In the genomic region with DNA sequence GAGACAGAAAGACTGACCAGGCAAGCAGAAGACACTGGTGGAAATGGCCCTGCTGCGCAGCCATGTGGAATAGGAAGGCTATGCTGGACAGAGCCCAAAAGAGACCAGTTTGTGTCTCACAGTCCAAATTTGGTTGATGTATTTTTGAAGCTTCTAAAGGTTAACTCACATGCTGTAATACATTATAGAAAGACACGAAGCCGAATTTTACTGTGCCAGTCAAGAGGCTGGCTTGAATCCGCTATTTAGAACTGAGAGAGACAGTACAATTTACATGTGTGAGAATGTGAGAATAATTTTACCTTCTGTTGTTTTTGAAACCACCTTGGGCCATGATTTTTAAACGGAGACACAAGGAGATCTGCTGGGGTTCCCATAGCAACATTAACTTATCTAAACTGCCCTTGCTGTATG, we compare ENCODE assay signal across 11 cellular contexts.
DNase-seq lines count a peak whose midpoint lies in the region; ATAC-seq and TF ChIP-seq lines count a peak whose summit lies in the region.
"Had no signal": no experiment of that assay in that cellular context is flagged by ENCODE, and none has a peak within 500 bp of the region (broad histone marks: within the 10 kb centered on the region; RNA-seq: fewer than 3 reads in every experiment).

No MANE protein-coding gene starts in this region.

- intact Hi-C loops in CD4-positive, alpha-beta memory T cell (cut with micrococcal nuclease), result no loop called here
- intact Hi-C loops in esophagus muscularis mucosa (cut with DNase I), result no loop called here
- intact Hi-C loops in lower lobe of right lung (cut with DNase I), result no loop called here

- H3K4me3 Mint-ChIP-seq in CD4-positive, alpha-beta memory T cell, result peak overlapping the region in 6 of 8 donors; percentile 40 to 81 (median 62)

- TF ChIP-seq CTCF in esophagus muscularis mucosa (IDR thresholded peaks at IDR 0.05) (no peak), lower lobe of right lung (IDR thresholded peaks at IDR 0.05) (no peak)

- no peak for TF ChIP-seq POLR2A in esophagus muscularis mucosa (IDR thresholded peaks at IDR 0.05; ENCODE audit: low read depth)

- ATAC-seq in GM18868 (IDR thresholded peaks at IDR 0.05; ENCODE audit: unreplicated experiment), result peak; percentile 32
- ATAC-seq in HG02759 (IDR thresholded peaks at IDR 0.05; ENCODE audit: unreplicated experiment), result peak; percentile 24
- no peak for ATAC-seq in lower lobe of right lung

- no peak overlapping the region for H3K27ac ChIP-seq in CD4-positive, alpha-beta memory T cell (ENCODE audit: low read depth, low read length)
- H3K27ac ChIP-seq in esophagus muscularis mucosa (replicated peaks in 1 of 4) (peak overlapping the region in 1 of 4 donors; percentile 12), lower lobe of right lung (no peak overlapping the region)
- H3K27ac ChIP-seq: C4-2B, HL-60 had no signal

- peak overlapping the region; percentile 33 to 94 (median 75) for H3K27ac Mint-ChIP-seq in CD4-positive, alpha-beta memory T cell

- no peaks in the 10 kb centered on the region for H3K9me3 ChIP-seq in CD4-positive, alpha-beta memory T cell (ENCODE audit: control insufficient read depth in 1 of 2, low read length in 2 of 2)
- no peaks in the 10 kb centered on the region for H3K9me3 ChIP-seq in esophagus muscularis mucosa
- H3K9me3 ChIP-seq in lower lobe of right lung, result no peaks in the 10 kb centered on the region

- H3K36me3 Mint-ChIP-seq in CD4-positive, alpha-beta memory T cell, result peaks cover 8 to 14% of the 10 kb centered on the region in 2 donors

- TF ChIP-seq EP300 in esophagus muscularis mucosa (IDR thresholded peaks at IDR 0.05), result no peak

- H3K4me1 ChIP-seq in CD4-positive, alpha-beta memory T cell (ENCODE audit: insufficient read depth, low read length), result peaks cover 44% of the 10 kb centered on the region
- peaks cover 4 to 54% (median 45%) of the 10 kb centered on the region in 4 donors for H3K4me1 ChIP-seq in esophagus muscularis mucosa
- H3K4me1 ChIP-seq in lower lobe of right lung, result no peaks in the 10 kb centered on the region

- no peak overlapping the region for H3K4me3 ChIP-seq in CD4-positive, alpha-beta memory T cell (ENCODE audit: low read length in 2 of 2)
- H3K4me3 ChIP-seq in esophagus muscularis mucosa (no peak overlapping the region), lower lobe of right lung (no peak overlapping the region)

- CTCF ChIA-PET in CD4-positive, alpha-beta memory T cell (lab: Charles Lee; ENCODE audit: partially characterized antibody), result interaction anchor here (1.4 kb wide), 1 partner anchor 233 kb away, joined by 4 read pairs; no protein-coding TSS in a partner anchor

- no peaks in the 10 kb centered on the region for H3K36me3 ChIP-seq in CD4-positive, alpha-beta memory T cell (ENCODE audit: insufficient read depth, low read length)
- peaks cover 0 to 11% (median 0%) of the 10 kb centered on the region in 4 donors for H3K36me3 ChIP-seq in esophagus muscularis mucosa
- H3K36me3 ChIP-seq in lower lobe of right lung, result no peaks in the 10 kb centered on the region

- H3K4me1 Mint-ChIP-seq in CD4-positive, alpha-beta memory T cell, result peaks cover 42 to 54% (median 50%) of the 10 kb centered on the region in 4 donors

- no peak for DNase-seq in CD4-positive, alpha-beta memory T cell
- peak; percentile 69 for DNase-seq in NAMALWA (ENCODE audit: low spot score)
- DNase-seq in esophagus muscularis mucosa (ENCODE audit: extremely low spot score), result no peak
- DNase-seq in NCI-H345 treated with DMSO at 0.1 percent for 48 hours (lab: John Stamatoyannopoulos, UW; ENCODE audit: unreplicated experiment), result no peak
- DNase-seq in lower lobe of right lung, result no peak
- DNase-seq in T1000 (lab: John Stamatoyannopoulos, UW), result no peak
- DNase-seq: NCI-H82 had no signal

- POLR2A ChIA-PET in CD4-positive, alpha-beta memory T cell (lab: Charles Lee; ENCODE audit: partially characterized antibody), result interaction anchor here (1.2 to 2.4 kb wide), 2 partner anchors 159 to 160 kb away, joined by 3 to 9 read pairs; a partner anchor contains a TSS

- H3K9me3 Mint-ChIP-seq in CD4-positive, alpha-beta memory T cell, result no peaks in the 10 kb centered on the region

- no peaks in the 10 kb centered on the region for H3K27me3 ChIP-seq in CD4-positive, alpha-beta memory T cell (ENCODE audit: insufficient read depth, low read length)
- H3K27me3 ChIP-seq in esophagus muscularis mucosa, result no peaks in the 10 kb centered on the region
- H3K27me3 ChIP-seq in lower lobe of right lung (ENCODE audit: low read depth), result no peaks in the 10 kb centered on the region

- 61% methylated on average over 5 of the region's 5 CpGs for WGBS in esophagus muscularis mucosa

- H3K27me3 Mint-ChIP-seq in CD4-positive, alpha-beta memory T cell, result no peaks in the 10 kb centered on the region

Comparison
In these comparisons a context has a peak if more than half of its experiments do, and no peak if none do; other contexts are left out.
1. ATAC-seq: peak in GM18868 (single experiment) and HG02759 (single experiment); none in lower lobe of right lung (0 of 2).